In the genomic region with DNA sequence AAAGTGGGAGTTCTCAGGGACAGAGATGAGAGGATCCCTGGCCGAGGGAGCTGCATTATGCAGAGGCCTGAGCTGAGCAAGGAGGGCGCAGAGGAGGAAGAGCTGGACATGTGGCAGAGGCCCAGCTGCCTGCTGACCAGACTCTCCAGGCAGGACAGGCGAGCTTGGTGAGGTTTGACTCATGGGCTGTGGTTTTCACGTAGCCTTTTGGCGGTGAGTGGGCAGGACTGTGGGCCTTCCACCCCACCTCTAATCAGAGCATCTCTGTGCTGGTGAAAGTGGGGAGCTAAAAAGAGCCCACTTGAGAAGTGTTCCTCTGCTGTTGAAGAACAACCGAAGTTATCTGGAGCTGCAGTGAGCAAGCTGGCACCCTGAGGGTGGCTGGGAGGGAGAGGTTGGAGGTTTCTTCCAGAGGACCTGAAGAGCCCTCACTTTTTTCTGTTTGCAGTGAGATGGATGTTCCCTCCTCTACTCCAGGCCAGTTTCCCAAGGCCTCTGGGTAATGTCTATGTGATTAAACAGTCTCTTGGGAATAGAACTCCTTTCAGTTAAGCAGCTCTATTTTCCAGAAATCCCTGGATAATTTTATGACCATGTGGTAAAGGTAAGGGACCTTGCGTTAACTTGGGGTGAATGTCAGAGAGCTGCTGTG, we compare ENCODE assay signal across 8 cellular contexts. TPM values are rescaled to one million over a fixed set of nuclear protein-coding genes. Genes with fewer than 3 reads are reported as not detected.
DNase-seq lines count a peak whose midpoint lies in the region; ATAC-seq and TF ChIP-seq lines count a peak whose summit lies in the region.

No MANE protein-coding gene starts in this region.

- DNase-seq in BJ (ENCODE audit: low read depth): peak; percentile 58
- DNase-seq in SK-N-SH: no peak
- DNase-seq in foreskin keratinocyte: no peak
- peak; percentile 81 for DNase-seq in pons (ENCODE audit: low spot score)
- DNase-seq in central memory CD4-positive, alpha-beta T cell: no peak
- no peak for DNase-seq in ecto neural progenitor cell (ENCODE audit: low spot score)

- H3F3A ChIP-seq in SK-N-SH (replicated peaks; ENCODE audit: insufficient read depth): peaks cover 10% of the 10 kb centered on the region

- peaks cover 2% of the 10 kb centered on the region for H3K36me3 ChIP-seq in BJ (ENCODE audit: control insufficient read depth, insufficient read depth, low read length)
- H3K36me3 ChIP-seq in SK-N-SH (replicated peaks in 1 of 2; ENCODE audit: control insufficient read depth in 1 of 2, insufficient read depth in 2 of 2, low read length in 1 of 2): peaks cover 0 to 9% of the 10 kb centered on the region in 2 experiments

- peak overlapping the region; percentile 28 to 47; a peak in 3 of 4 replicates for H3K27ac ChIP-seq in SK-N-SH (ENCODE audit: low read depth in 2 of 2, low read length in 1 of 2)
- H3K27ac ChIP-seq in foreskin keratinocyte: no peak overlapping the region

- ATAC-seq in foreskin keratinocyte (peak; percentile 37), GM21360 (IDR thresholded peaks at IDR 0.05; ENCODE audit: unreplicated experiment) (no peak), GM21737 (IDR thresholded peaks at IDR 0.05; ENCODE audit: unreplicated experiment) (no peak)

- no peaks in the 10 kb centered on the region for H3K9me2 ChIP-seq in SK-N-SH

- no peak overlapping the region for H3K9ac ChIP-seq in SK-N-SH

- 64% methylated on average over 7 of the region's 7 CpGs for WGBS in SK-N-SH (ENCODE audit: low lambda C conversion rate)

- H3K79me2 ChIP-seq in SK-N-SH (ENCODE audit: insufficient read depth): peaks cover 89% of the 10 kb centered on the region

- no peaks in the 10 kb centered on the region for H3K27me3 ChIP-seq in BJ (ENCODE audit: control insufficient read depth, insufficient read depth, low read length)
- no peaks in the 10 kb centered on the region for H3K27me3 ChIP-seq in SK-N-SH (ENCODE audit: insufficient read depth)
- H3K27me3 ChIP-seq in foreskin keratinocyte: no peaks in the 10 kb centered on the region

- no peak overlapping the region for H3K4me3 ChIP-seq in BJ (ENCODE audit: low read depth, low read length)
- no peak overlapping the region for H3K4me3 ChIP-seq in SK-N-SH (ENCODE audit: low read depth in 2 of 2, low read length in 1 of 2)

- H4K20me1 ChIP-seq in SK-N-SH (ENCODE audit: insufficient read depth): peaks cover 72% of the 10 kb centered on the region

- H3K9me3 ChIP-seq in SK-N-SH: no peaks in the 10 kb centered on the region

- TF ChIP-seq CTCF in BJ (IDR thresholded peaks at IDR 0.05; ENCODE audit: insufficient read depth, low read depth, low read length): no peak
- no peak for TF ChIP-seq CTCF in SK-N-SH (IDR thresholded peaks at IDR 0.05)
- no peak for TF ChIP-seq CTCF in foreskin keratinocyte (conservative IDR thresholded peaks at IDR 0.05)

- TF ChIP-seq RAD21 in SK-N-SH (IDR thresholded peaks at IDR 0.05; ENCODE audit: low read length): no peak

- CTCF ChIA-PET in BJ (lab: Yijun Ruan, JAX): interaction anchor here (0.7 to 1.3 kb wide), 6 partner anchors 9 to 264 kb away, joined by 3 to 6 read pairs (median 4); partner anchors contain the start of gene B9D1
- CTCF ChIA-PET in SK-N-SH (lab: Yijun Ruan, JAX): interaction anchor here (0.6 to 3.4 kb wide), 4 partner anchors 11 to 503 kb away, joined by 3 to 10 read pairs (median 4); no protein-coding TSS in a partner anchor

- peak in 1 of 2 experiments; percentile 40; a peak in 1 of 4 replicates for TF ChIP-seq EP300 in SK-N-SH (IDR thresholded peaks at IDR 0.05; ENCODE audit: borderline replicate concordance in 1 of 2, low read depth in 1 of 2, low read length in 1 of 2)

- H3K4me2 ChIP-seq in SK-N-SH: 0 out of 2 replicates have a peak overlapping the region, but pooled peaks have one; percentile 26

- peaks cover 20 to 29% of the 10 kb centered on the region in 2 experiments; a peak in 2 of 4 replicates for H3K4me1 ChIP-seq in SK-N-SH (ENCODE audit: control insufficient read depth in 1 of 2, insufficient read depth in 2 of 2, low read depth in 1 of 2, low read length in 1 of 2)
- peaks cover 8% of the 10 kb centered on the region for H3K4me1 ChIP-seq in foreskin keratinocyte

- POLR2A ChIA-PET in BJ (lab: Charles Lee) (interaction anchor here (0.5 kb wide), 1 partner anchor 58 kb away, joined by 3 read pairs; no protein-coding TSS in a partner anchor), SK-N-SH (lab: Yijun Ruan, JAX) (interaction anchor here (1.8 kb wide), 1 partner anchor 400 kb away, joined by 4 read pairs; the partner anchor contains the start of gene ALDH3A2)

- H2AFZ ChIP-seq in SK-N-SH (ENCODE audit: low read depth): no peak overlapping the region

TF ChIP-seq in SK-N-SH, 30 proteins besides CTCF, POLR2A, EP300 and RAD21 (continues in another document):
- no peak for TF ChIP-seq RFX5 (IDR thresholded peaks at IDR 0.05; ENCODE audit: low read length)
- no peak for TF ChIP-seq EZH2phosphoT487 (IDR thresholded peaks at IDR 0.05; ENCODE audit: borderline replicate concordance, low read depth)
- peak; percentile 48; the same call in 1 of the 2 replicates for TF ChIP-seq FOSL2 (IDR thresholded peaks at IDR 0.05; ENCODE audit: borderline replicate concordance, low read depth)
- no peak for TF ChIP-seq GATA2 (CRISPR knock-in tag; IDR thresholded peaks at IDR 0.05)
- TF ChIP-seq ELF1 (IDR thresholded peaks at IDR 0.05): no peak
- TF ChIP-seq FOXM1 (IDR thresholded peaks at IDR 0.05; ENCODE audit: low read depth): no peak
- TF ChIP-seq SMC3 (IDR thresholded peaks at IDR 0.05; ENCODE audit: low read depth, low read length): no peak
- TF ChIP-seq, protein P1, sequence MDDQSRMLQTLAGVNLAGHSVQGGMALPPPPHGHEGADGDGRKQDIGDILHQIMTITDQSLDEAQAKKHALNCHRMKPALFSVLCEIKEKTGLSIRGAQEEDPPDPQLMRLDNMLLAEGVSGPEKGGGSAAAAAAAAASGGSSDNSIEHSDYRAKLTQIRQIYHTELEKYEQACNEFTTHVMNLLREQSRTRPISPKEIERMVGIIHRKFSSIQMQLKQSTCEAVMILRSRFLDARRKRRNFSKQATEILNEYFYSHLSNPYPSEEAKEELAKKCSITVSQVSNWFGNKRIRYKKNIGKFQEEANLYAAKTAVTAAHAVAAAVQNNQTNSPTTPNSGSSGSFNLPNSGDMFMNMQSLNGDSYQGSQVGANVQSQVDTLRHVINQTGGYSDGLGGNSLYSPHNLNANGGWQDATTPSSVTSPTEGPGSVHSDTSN (IDR thresholded peaks at IDR 0.05): peak; percentile 7; the same call in 1 of the 2 replicates
- TF ChIP-seq ZBTB33 (IDR thresholded peaks at IDR 0.05; ENCODE audit: borderline replicate concordance, low read depth): no peak
- TF ChIP-seq YY1 (IDR thresholded peaks at IDR 0.05; ENCODE audit: low read depth): 0 out of 2 replicates have a peak, but pooled peaks have one; percentile 30
- TF ChIP-seq, protein P2, sequence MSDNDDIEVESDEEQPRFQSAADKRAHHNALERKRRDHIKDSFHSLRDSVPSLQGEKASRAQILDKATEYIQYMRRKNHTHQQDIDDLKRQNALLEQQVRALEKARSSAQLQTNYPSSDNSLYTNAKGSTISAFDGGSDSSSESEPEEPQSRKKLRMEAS (IDR thresholded peaks at IDR 0.05; ENCODE audit: low read depth): peak; percentile 91
- peak; percentile 49; the same call in 1 of the 2 replicates for TF ChIP-seq JUND (IDR thresholded peaks at IDR 0.05)
- no peak for TF ChIP-seq TEAD4 (IDR thresholded peaks at IDR 0.05; ENCODE audit: borderline replicate concordance, insufficient read depth)
- no peak for TF ChIP-seq REST (IDR thresholded peaks at IDR 0.05; ENCODE audit: low read depth, low read length)

RNA-seq across cellular contexts. Expression of gene EPN2, which starts 11.9 kb away (rescaled TPM):
- polyA plus RNA-seq in BJ (2011; rRNA removed) (21.2 and 24.6 TPM in 2 replicates), SK-N-SH (2012; rRNA removed) (34.5 and 38.9 TPM in 2 replicates), foreskin keratinocyte (13.9 and 15.0 TPM in 2 replicates)
- 21.4 and 30.0 TPM in 2 replicates for polyA minus RNA-seq in BJ (2011; rRNA and poly(A)+ RNA removed)
- 22.2 and 27.3 TPM in 2 replicates for polyA plus RNA-seq in SK-N-SH (2012; cell fraction: cytosol; rRNA removed)
- polyA plus RNA-seq in SK-N-SH (2012; cell fraction: nucleus; rRNA removed): 53.5 and 63.0 TPM in 2 replicates
- total RNA-seq in foreskin keratinocyte: 25.8 and 27.6 TPM in 2 replicates

Comparison
In these comparisons a context has a peak if more than half of its experiments do, and no peak if none do; other contexts are left out.
1. DNase-seq: peak in BJ (single experiment) and pons (single experiment); none in SK-N-SH (single experiment), foreskin keratinocyte (0 of 2), central memory CD4-positive, alpha-beta T cell (single experiment) and ecto neural progenitor cell (single experiment).